Comparison of ENCODE assay signal across 8 cellular contexts in genomic region chr7:94160719-94161435, GRCh38.
A peak's percentile ranks its signal among the peaks of the same experiment; 100 is the strongest.
DNase-seq lines count a peak whose midpoint lies in the region; ATAC-seq and TF ChIP-seq lines count a peak whose summit lies in the region.

No MANE protein-coding gene starts in this region.

- DNase-seq in lower lobe of right lung (no peak), glutamatergic neuron (no peak), SK-N-SH (no peak), cerebellar cortex (ENCODE audit: low spot score) (no peak)
- no peak for DNase-seq in effector CD8-positive, alpha-beta T cell (lab: John Stamatoyannopoulos, UW)

- peak overlapping the region; percentile 51 for H3K27ac ChIP-seq in lower lobe of right lung
- no peak overlapping the region for H3K27ac ChIP-seq in SK-N-SH (ENCODE audit: low read depth in 2 of 2, low read length in 1 of 2)

- H3K4me3 ChIP-seq in lower lobe of right lung (peak overlapping the region; percentile 3), SK-N-SH (ENCODE audit: low read depth in 2 of 2, low read length in 1 of 2) (no peak overlapping the region)

- H3K27ac Mint-ChIP-seq in glutamatergic neuron (ENCODE audit: unreplicated experiment): no peak overlapping the region

- POLR2A ChIA-PET in SK-N-SH (lab: Yijun Ruan, JAX): no interaction called here

- H3K9ac ChIP-seq in SK-N-SH: no peak overlapping the region

- TF ChIP-seq EP300 in SK-N-SH (IDR thresholded peaks at IDR 0.05; ENCODE audit: borderline replicate concordance in 1 of 2, low read depth in 1 of 2, low read length in 1 of 2): no peak

- no peaks in the 10 kb centered on the region for H4K20me1 ChIP-seq in SK-N-SH (ENCODE audit: insufficient read depth)

- no peaks in the 10 kb centered on the region for H3K9me3 Mint-ChIP-seq in glutamatergic neuron (ENCODE audit: unreplicated experiment)

- CTCF ChIA-PET in SK-N-SH (lab: Yijun Ruan, JAX): interaction anchor here (1.1 kb wide), 1 partner anchor 21 kb away, joined by 4 read pairs; no protein-coding TSS in a partner anchor

- H3K9me3 ChIP-seq in lower lobe of right lung (no peaks in the 10 kb centered on the region), SK-N-SH (no peaks in the 10 kb centered on the region)

- no peak overlapping the region for H3K4me2 ChIP-seq in SK-N-SH

- no peaks in the 10 kb centered on the region for H3F3A ChIP-seq in SK-N-SH (replicated peaks; ENCODE audit: insufficient read depth)

- TF ChIP-seq RAD21 in SK-N-SH (IDR thresholded peaks at IDR 0.05; ENCODE audit: low read length): no peak

- H3K4me1 ChIP-seq in lower lobe of right lung (no peaks in the 10 kb centered on the region), SK-N-SH (ENCODE audit: control insufficient read depth in 1 of 2, insufficient read depth in 2 of 2, low read depth in 1 of 2, low read length in 1 of 2) (no peaks in the 10 kb centered on the region; a peak in 1 of 4 replicates)

- ATAC-seq in GM18519 (IDR thresholded peaks at IDR 0.05; ENCODE audit: low FRiP score, unreplicated experiment) (peak; percentile 98), GM21619 (IDR thresholded peaks at IDR 0.05; ENCODE audit: unreplicated experiment) (peak; percentile 96), HG03565 (IDR thresholded peaks at IDR 0.05; ENCODE audit: unreplicated experiment) (peak; percentile 99), lower lobe of right lung (no peak)

- H3K4me1 Mint-ChIP-seq in glutamatergic neuron (ENCODE audit: low read depth, unreplicated experiment): peaks cover 2% of the 10 kb centered on the region

- intact Hi-C loops in lower lobe of right lung (cut with DNase I): no loop called here

- H3K4me3 Mint-ChIP-seq in glutamatergic neuron (ENCODE audit: unreplicated experiment): no peak overlapping the region

- no peaks in the 10 kb centered on the region for H3K9me2 ChIP-seq in SK-N-SH

- no peaks in the 10 kb centered on the region for H3K36me3 Mint-ChIP-seq in glutamatergic neuron (ENCODE audit: unreplicated experiment)

- no peak for TF ChIP-seq CTCF in lower lobe of right lung (IDR thresholded peaks at IDR 0.05)
- TF ChIP-seq CTCF in glutamatergic neuron (IDR thresholded peaks at IDR 0.05; ENCODE audit: partially characterized antibody, unreplicated experiment): no peak
- no peak for TF ChIP-seq CTCF in SK-N-SH (IDR thresholded peaks at IDR 0.05)

- no peaks in the 10 kb centered on the region for H3K79me2 ChIP-seq in SK-N-SH (ENCODE audit: insufficient read depth)

- WGBS in SK-N-SH (ENCODE audit: low lambda C conversion rate): 75% methylated on average over 3 of the region's 3 CpGs

- H3K27me3 ChIP-seq in lower lobe of right lung (ENCODE audit: low read depth) (no peaks in the 10 kb centered on the region), SK-N-SH (ENCODE audit: insufficient read depth) (no peaks in the 10 kb centered on the region)

- H3K27me3 Mint-ChIP-seq in glutamatergic neuron (ENCODE audit: unreplicated experiment): no peaks in the 10 kb centered on the region

- no peaks in the 10 kb centered on the region for H3K36me3 ChIP-seq in lower lobe of right lung
- no peaks in the 10 kb centered on the region for H3K36me3 ChIP-seq in SK-N-SH (replicated peaks in 1 of 2; ENCODE audit: control insufficient read depth in 1 of 2, insufficient read depth in 2 of 2, low read length in 1 of 2)

- H2AFZ ChIP-seq in SK-N-SH (ENCODE audit: low read depth): no peak overlapping the region; the same call in 1 of the 2 replicates

TF ChIP-seq in SK-N-SH, 30 proteins besides CTCF, POLR2A, EP300 and RAD21:
- TF ChIP-seq SMC3 (IDR thresholded peaks at IDR 0.05; ENCODE audit: low read depth, low read length) (no peak), MAX (IDR thresholded peaks at IDR 0.05; ENCODE audit: low read depth) (no peak), FOXJ3 (CRISPR knock-in tag; IDR thresholded peaks at IDR 0.05) (no peak), GATA2 (CRISPR knock-in tag; IDR thresholded peaks at IDR 0.05) (no peak), FOSL2 (IDR thresholded peaks at IDR 0.05; ENCODE audit: borderline replicate concordance, low read depth) (no peak), USF1 (IDR thresholded peaks at IDR 0.05; ENCODE audit: borderline replicate concordance, low read depth) (no peak), IRF3 (IDR thresholded peaks at IDR 0.05; ENCODE audit: low read depth, low read length) (no peak), PBX3 (IDR thresholded peaks at IDR 0.05) (no peak), NRF1 (IDR thresholded peaks at IDR 0.05; ENCODE audit: low read depth, low read length) (no peak), NFIC (IDR thresholded peaks at IDR 0.05; ENCODE audit: borderline replicate concordance) (no peak), RXRA (IDR thresholded peaks at IDR 0.05; ENCODE audit: borderline replicate concordance, low read depth) (no peak), ZBTB33 (IDR thresholded peaks at IDR 0.05; ENCODE audit: borderline replicate concordance, low read depth) (no peak), ELF1 (IDR thresholded peaks at IDR 0.05) (no peak), RCOR1 (IDR thresholded peaks at IDR 0.05; ENCODE audit: low read length) (no peak), TEAD4 (IDR thresholded peaks at IDR 0.05; ENCODE audit: borderline replicate concordance, insufficient read depth) (no peak), POLR2AphosphoS5 (IDR thresholded peaks at IDR 0.05; ENCODE audit: low read depth, low read length) (no peak), TAF1 (IDR thresholded peaks at IDR 0.05; ENCODE audit: borderline replicate concordance, low read depth, low read length) (no peak), RFX5 (IDR thresholded peaks at IDR 0.05; ENCODE audit: low read length) (no peak)

Comparison
In these comparisons a context has a peak if more than half of its experiments do, and no peak if none do; other contexts are left out.
1. ATAC-seq: peak in GM18519 (single experiment), GM21619 (single experiment) and HG03565 (single experiment); none in lower lobe of right lung (0 of 2).